23 cellular contexts compared by ENCODE assay signal in the genomic region with DNA sequence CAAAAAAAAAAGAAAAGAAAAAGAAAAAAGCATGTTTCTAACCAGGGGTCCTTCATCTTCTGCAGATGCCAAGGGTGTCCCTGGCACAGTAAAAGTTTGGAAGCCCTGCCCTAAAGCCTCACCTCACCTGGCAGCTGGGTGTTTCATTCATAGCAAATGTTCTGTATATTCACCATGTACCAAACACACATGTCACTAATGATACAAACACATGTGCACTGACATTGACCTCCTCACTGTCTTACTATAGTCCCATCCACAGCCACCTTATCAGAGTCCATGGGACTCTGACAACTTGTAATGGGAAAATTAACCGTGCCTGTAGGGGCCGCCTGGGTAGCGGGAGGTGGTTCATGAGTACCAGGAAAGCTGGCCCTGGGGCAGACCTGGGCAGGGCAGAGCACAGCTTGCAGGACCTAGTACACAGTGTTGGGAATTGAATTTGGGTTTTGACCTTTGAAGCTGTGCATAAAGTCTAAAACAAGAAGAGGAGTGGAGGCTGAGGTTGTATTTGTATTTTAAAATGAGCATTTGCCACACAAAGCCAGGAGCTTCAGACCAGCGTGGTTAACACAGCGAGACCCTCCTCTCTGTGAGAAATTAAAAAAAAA. TPM values are rescaled to one million over a fixed set of nuclear protein-coding genes. Genes with fewer than 3 reads are reported as not detected.
DNase-seq lines count a peak whose midpoint lies in the region; ATAC-seq, FAIRE-seq and TF ChIP-seq lines count a peak whose summit lies in the region.
"Had no signal": no experiment of that assay in that cellular context is flagged by ENCODE, and none has a peak within 500 bp of the region (broad histone marks: within the 10 kb centered on the region; RNA-seq: fewer than 3 reads in every experiment).

No MANE protein-coding gene starts in this region.

- H3K9me3 ChIP-seq in CD8-positive, alpha-beta memory T cell (ENCODE audit: low read length) = no peaks in the 10 kb centered on the region
- no peaks in the 10 kb centered on the region for H3K9me3 ChIP-seq in K562 (replicated peaks; ENCODE audit: control insufficient read depth, insufficient read depth, low read depth, low read length)
- no peaks in the 10 kb centered on the region for H3K9me3 ChIP-seq in liver (ENCODE audit: control insufficient read depth in 4 of 4, low read length in 3 of 4)
- no peaks in the 10 kb centered on the region for H3K9me3 ChIP-seq in osteoblast (ENCODE audit: low read depth, low read length)

- H2AFZ ChIP-seq in K562 (ENCODE audit: low read depth, low read length) (no peak overlapping the region), osteoblast (ENCODE audit: low read length) (no peak overlapping the region)

- no peaks in the 10 kb centered on the region for H3K9me1 ChIP-seq in K562 (ENCODE audit: control insufficient read depth, insufficient read depth, low read length)

- FAIRE-seq in K562 (lab: Jason Lieb, UNC) = no peak
- FAIRE-seq in GM12891 (lab: Jason Lieb, UNC) = no peak
- FAIRE-seq: G401.6, GM12892, GM18507, H54 had no signal

- H3K4me3 ChIP-seq in CD8-positive, alpha-beta memory T cell (ENCODE audit: low read length) = no peak overlapping the region
- H3K4me3 ChIP-seq in K562 = peak overlapping the region; percentile 65
- H3K4me3 ChIP-seq in liver (ENCODE audit: low read depth in 1 of 3, low read length in 3 of 3) = no peak overlapping the region
- H3K4me3 ChIP-seq in osteoblast (ENCODE audit: insufficient read depth, low read length) = no peak overlapping the region
- H3K4me3 ChIP-seq: BLaER1 treated with 17β-estradiol and CSF1 and Interleukin-3, amounts not matched to agents 10 nM and 100 nM had no signal

- DNase-seq in CD8-positive, alpha-beta memory T cell = no peak
- DNase-seq in K562 (ENCODE audit: extremely low read depth in 1 of 4, low spot score in 3 of 4) (no peak), osteoblast (ENCODE audit: insufficient read length, low spot score, missing footprints) (peak; percentile 23), GM12891 (ENCODE audit: insufficient read length, low spot score) (no peak)
- DNase-seq: 8988T; CD8-positive, alpha-beta T cell; COR-L47; DMS 273 treated with DMSO at 0.1 percent for 48 hours; DMS53; HCEC 1CT; IMR-90; KBM-7 had no signal

- peak overlapping the region in 2 of 8 donors; percentile 27 to 42 for H3K27ac Mint-ChIP-seq in CD8-positive, alpha-beta memory T cell
- H3K27ac Mint-ChIP-seq: B cell; CD8-positive, alpha-beta T cell had no signal

- ATAC-seq in K562 = no peak
- ATAC-seq in HG03457 (IDR thresholded peaks at IDR 0.05; ENCODE audit: unreplicated experiment) = no peak
- ATAC-seq in GM21360 (IDR thresholded peaks at IDR 0.05; ENCODE audit: unreplicated experiment) = no peak
- ATAC-seq: CD8-positive, alpha-beta T cell had no signal

- no peak for TF ChIP-seq CTCF in K562 (IDR thresholded peaks at IDR 0.05 in 2 of 3, conservative IDR thresholded peaks at IDR 0.05 in 1 of 3; ENCODE audit: insufficient read depth in 2 of 3, low read depth in 1 of 3, low read length in 3 of 3)
- TF ChIP-seq CTCF in liver (IDR thresholded peaks at IDR 0.05; ENCODE audit: low read depth, low read length, missing input control) = no peak
- no peak for TF ChIP-seq CTCF in osteoblast (IDR thresholded peaks at IDR 0.05; ENCODE audit: extremely low read depth, low read depth, low read length)

- intact Hi-C loops in K562 (cut with micrococcal nuclease) = no loop called here

- 78% methylated on average over 5 of the region's 5 CpGs for WGBS in K562 (ENCODE audit: insufficient coverage, low coverage, missing lambda C conversion rate)
- WGBS in liver = 42% methylated on average over 5 of the region's 5 CpGs

- peak overlapping the region in 1 of 7 donors; percentile 44 for H3K4me3 Mint-ChIP-seq in CD8-positive, alpha-beta memory T cell
- H3K4me3 Mint-ChIP-seq: B cell; CD8-positive, alpha-beta T cell had no signal

- H3K4me1 ChIP-seq in CD8-positive, alpha-beta memory T cell (ENCODE audit: insufficient read depth, low read length) = peaks cover under 1% of the 10 kb centered on the region
- peaks cover 10 to 40% of the 10 kb centered on the region in 2 experiments for H3K4me1 ChIP-seq in K562 (replicated peaks in 1 of 2; ENCODE audit: control insufficient read depth in 2 of 2, insufficient read depth in 2 of 2, low read length in 2 of 2)
- peaks cover 11 to 36% (median 19%) of the 10 kb centered on the region in 4 donors for H3K4me1 ChIP-seq in liver (ENCODE audit: control insufficient read depth in 4 of 4, insufficient read depth in 4 of 4, low read length in 3 of 4)
- H3K4me1 ChIP-seq in osteoblast (ENCODE audit: insufficient read depth, low read length) = peaks cover 6% of the 10 kb centered on the region

- no TSS peak for BruUV-seq in K562 (replicated peaks; lab: Mats Ljungman, UMichigan)

- no peak for TF ChIP-seq RAD21 in K562 (CRISPR knock-in tag; conservative IDR thresholded peaks at IDR 0.05 in 1 of 2, IDR thresholded peaks at IDR 0.05 in 1 of 2)
- TF ChIP-seq RAD21 in liver (IDR thresholded peaks at IDR 0.05) = peak; percentile 71 to 72

- H3K9ac ChIP-seq in K562 (ENCODE audit: insufficient read depth in 1 of 2, low read depth in 2 of 2, low read length in 2 of 2) (peak overlapping the region; percentile 72 to 87), liver (ENCODE audit: low read depth in 1 of 2, low read length in 2 of 2) (no peak overlapping the region)

- H3K4me2 ChIP-seq in K562 (ENCODE audit: insufficient read depth, low read length) (peak overlapping the region; percentile 75), osteoblast (ENCODE audit: insufficient read depth, low read length) (no peak overlapping the region)
- H3K4me2 ChIP-seq: BLaER1 treated with 17β-estradiol and CSF1 and Interleukin-3, amounts not matched to agents 10 nM and 100 nM had no signal

- POLR2A ChIA-PET in CD8-positive, alpha-beta memory T cell (lab: Charles Lee) = no interaction called here
- POLR2A ChIA-PET in K562 (lab: Yijun Ruan, JAX) = interaction anchor here (0.6 to 3.3 kb wide), 5 partner anchors 8 to 786 kb away, joined by 3 to 30 read pairs (median 3); a partner anchor contains a TSS

- CTCF ChIA-PET in CD8-positive, alpha-beta memory T cell (lab: Charles Lee) = interaction anchor here (0.9 to 2.3 kb wide), 4 partner anchors 11 to 95 kb away, joined by 3 to 10 read pairs (median 4); no protein-coding TSS in a partner anchor
- CTCF ChIA-PET in K562 (lab: Yijun Ruan, JAX; ENCODE audit: low intra/inter-chr PET ratio) = no interaction called here

- H3K36me3 ChIP-seq in CD8-positive, alpha-beta memory T cell (ENCODE audit: insufficient read depth, low read length) = no peaks in the 10 kb centered on the region
- H3K36me3 ChIP-seq in K562 (ENCODE audit: control insufficient read depth, insufficient read depth, low read length) (peaks cover 35% of the 10 kb centered on the region; the same call in 2 of the 3 replicates), liver (ENCODE audit: control insufficient read depth in 4 of 4, insufficient read depth in 3 of 4, low read depth in 1 of 4, low read length in 3 of 4) (no peaks in the 10 kb centered on the region), osteoblast (ENCODE audit: insufficient read depth, low read length) (no peaks in the 10 kb centered on the region)

- TF ChIP-seq POLR2A in K562 (conservative IDR thresholded peaks at IDR 0.05) (no peak), GM12891 (IDR thresholded peaks at IDR 0.05; ENCODE audit: low read depth, low read length) (no peak)

- H3K9me3 Mint-ChIP-seq in CD8-positive, alpha-beta memory T cell = no peaks in the 10 kb centered on the region
- H3K9me3 Mint-ChIP-seq: CD8-positive, alpha-beta T cell had no signal

- in situ Hi-C loops in K562 (cut with MboI) = no loop called here

- H3K4me1 Mint-ChIP-seq in CD8-positive, alpha-beta memory T cell = peaks cover 4 to 15% (median 5%) of the 10 kb centered on the region in 3 donors

- H3K79me2 ChIP-seq in K562 (ENCODE audit: control insufficient read depth, insufficient read depth, low read length) = peaks cover 41% of the 10 kb centered on the region
- H3K79me2 ChIP-seq in osteoblast (ENCODE audit: insufficient read depth, low read length) = peaks cover 2% of the 10 kb centered on the region

- H3K27me3 Mint-ChIP-seq in CD8-positive, alpha-beta memory T cell = peaks cover 0 to 3% of the 10 kb centered on the region in 2 donors
- H3K27me3 Mint-ChIP-seq: B cell had no signal

- H3K27me3 ChIP-seq in CD8-positive, alpha-beta memory T cell (ENCODE audit: insufficient read depth, low read length, poor library complexity, severe bottlenecking) = no peaks in the 10 kb centered on the region
- H3K27me3 ChIP-seq in K562 (ENCODE audit: control insufficient read depth in 2 of 2, insufficient read depth in 2 of 2, low read length in 2 of 2) = no peaks in the 10 kb centered on the region
- no peaks in the 10 kb centered on the region for H3K27me3 ChIP-seq in liver (ENCODE audit: control insufficient read depth in 4 of 4, insufficient read depth in 4 of 4, low read length in 3 of 4)
- no peaks in the 10 kb centered on the region for H3K27me3 ChIP-seq in osteoblast (ENCODE audit: insufficient read depth, low read length)

- H3K27ac ChIP-seq in CD8-positive, alpha-beta memory T cell (ENCODE audit: low read depth, low read length) = peak overlapping the region; percentile 48
- H3K27ac ChIP-seq in K562 (ENCODE audit: extremely low read depth, low read depth, low read length) = no peak overlapping the region
- peak overlapping the region; percentile 54 to 57 for H3K27ac ChIP-seq in liver (ENCODE audit: low read depth in 1 of 2, low read length in 2 of 2)
- no peak overlapping the region for H3K27ac ChIP-seq in osteoblast (ENCODE audit: low read depth, low read length)
- H3K27ac ChIP-seq: BLaER1 treated with 17β-estradiol and CSF1 and Interleukin-3, amounts not matched to agents 10 nM and 100 nM; HL-60 had no signal

- no peak for TF ChIP-seq EP300 in K562 (IDR thresholded peaks at IDR 0.05; ENCODE audit: low read length)

- peaks cover 0 to 17% (median 6%) of the 10 kb centered on the region in 3 donors for H3K36me3 Mint-ChIP-seq in CD8-positive, alpha-beta memory T cell

- H4K20me1 ChIP-seq in K562 (replicated peaks; ENCODE audit: control insufficient read depth, insufficient read depth, low read length) (no peaks in the 10 kb centered on the region), osteoblast (ENCODE audit: insufficient read depth, low read length) (no peaks in the 10 kb centered on the region)

RNA-seq across cellular contexts. Expression of a gene that starts 6.4 kb away (rescaled TPM):
- total RNA-seq in CD8-positive, alpha-beta memory T cell = 100 to 1,000 TPM in 1 of 2 experiments, 10 to 100 TPM in 1; 94.0 to 103 TPM
- 21.0 TPM for polyA plus RNA-seq in CD8-positive, alpha-beta memory T cell
- total RNA-seq in K562 (2011; cell fraction: chromatin; rRNA removed; ENCODE audit: low replicate concordance) = 133 and 442 TPM in 2 replicates
- 330 and 396 TPM in 2 replicates for total RNA-seq in K562 (2011; cell fraction: nucleolus; rRNA removed)
- total RNA-seq in K562 (2011; cell fraction: nucleoplasm; rRNA removed) = 200 and 206 TPM in 2 replicates
- 75.4 and 97.9 TPM in 2 replicates for total RNA-seq in K562 (2014; rRNA removed)
- total RNA-seq in K562 (2014; rRNA removed; fragmentation: Illumina TruSeq; extraction: Trizol) = 53.9 and 64.8 TPM in 2 replicates
- total RNA-seq in K562 (2015; rRNA removed; fragmentation: Illumina TruSeq; extraction: Trizol) = 62.2 and 64.4 TPM in 2 replicates
- total RNA-seq in K562 (2021) = 120 and 133 TPM in 2 replicates
- polyA plus RNA-seq in K562 (2011; rRNA removed) = 77.2 and 79.8 TPM in 2 replicates
- polyA plus RNA-seq in K562 (2011; cell fraction: cytosol; rRNA removed) = 88.2 and 150 TPM in 2 replicates
- polyA plus RNA-seq in K562 (2011; cell fraction: nucleus; rRNA removed) = 249 and 384 TPM in 2 replicates
- 107 and 152 TPM in 2 replicates for polyA plus RNA-seq in K562 (2012)
- polyA plus RNA-seq in K562 (2014; fragmentation: Illumina TruSeq; extraction: Trizol) = 80.2 and 90.3 TPM in 2 replicates
- under 1 TPM; 0.34 to 0.37 TPM for polyA plus RNA-seq in K562 (2014; fragmentation: Nextera tagmentation; extraction: Ambion mirVana)
- polyA plus RNA-seq in K562 (2014; rRNA removed) = 75.9 and 88.5 TPM in 2 replicates
- 44.9 and 70.3 TPM in 2 replicates for polyA minus RNA-seq in K562 (2011; rRNA and poly(A)+ RNA removed)
- 77.2 and 90.7 TPM in 2 replicates for polyA minus RNA-seq in K562 (2011; cell fraction: cytosol; rRNA and poly(A)+ RNA removed)
- 113 and 122 TPM in 2 replicates for polyA minus RNA-seq in K562 (2011; cell fraction: nucleus; rRNA and poly(A)+ RNA removed)
- 100 to 1,000 TPM in 1 of 2 donors, 10 to 100 TPM in 1; 42.0 to 120 TPM for total RNA-seq in liver
- 100 to 1,000 TPM in 1 of 2 donors, 10 to 100 TPM in 1; 47.8 to 156 TPM for polyA plus RNA-seq in liver
- total RNA-seq in osteoblast = 90.5 and 95.9 TPM in 2 replicates
- polyA plus RNA-seq in GM12891 (2012; ENCODE audit: low read depth, missing spikeins) = 27.7 TPM

RNA-seq across cellular contexts. Expression of a gene that starts 7.6 kb away (rescaled TPM):
- 100 to 1,000 TPM; 158 to 179 TPM for total RNA-seq in CD8-positive, alpha-beta memory T cell
- 212 TPM for polyA plus RNA-seq in CD8-positive, alpha-beta memory T cell
- 89.8 and 300 TPM in 2 replicates for total RNA-seq in K562 (2011; cell fraction: chromatin; rRNA removed; ENCODE audit: low replicate concordance)
- total RNA-seq in K562 (2011; cell fraction: nucleolus; rRNA removed) = 389 and 414 TPM in 2 replicates
- 172 and 183 TPM in 2 replicates for total RNA-seq in K562 (2011; cell fraction: nucleoplasm; rRNA removed)
- 148 and 236 TPM in 2 replicates for total RNA-seq in K562 (2014; rRNA removed)
- total RNA-seq in K562 (2014; rRNA removed; fragmentation: Illumina TruSeq; extraction: Trizol) = 32.0 and 37.6 TPM in 2 replicates
- total RNA-seq in K562 (2015; rRNA removed; fragmentation: Illumina TruSeq; extraction: Trizol) = 107 and 109 TPM in 2 replicates
- 148 and 151 TPM in 2 replicates for total RNA-seq in K562 (2021)
- 44.8 and 45.2 TPM in 2 replicates for polyA plus RNA-seq in K562 (2011; rRNA removed)
- polyA plus RNA-seq in K562 (2011; cell fraction: cytosol; rRNA removed) = 47.2 and 77.9 TPM in 2 replicates
- polyA plus RNA-seq in K562 (2011; cell fraction: nucleus; rRNA removed) = 132 and 257 TPM in 2 replicates
- polyA plus RNA-seq in K562 (2012) = 159 and 567 TPM in 2 replicates
- polyA plus RNA-seq in K562 (2014; fragmentation: Illumina TruSeq; extraction: Trizol) = 75.0 and 79.8 TPM in 2 replicates
- polyA plus RNA-seq in K562 (2014; fragmentation: Nextera tagmentation; extraction: Ambion mirVana) = 1 to 10 TPM; 5.6 to 8.2 TPM
- 64.0 and 70.7 TPM in 2 replicates for polyA plus RNA-seq in K562 (2014; rRNA removed)
- polyA minus RNA-seq in K562 (2011; rRNA and poly(A)+ RNA removed) = 25.0 and 34.0 TPM in 2 replicates
- 82.1 and 107 TPM in 2 replicates for polyA minus RNA-seq in K562 (2011; cell fraction: cytosol; rRNA and poly(A)+ RNA removed)
- polyA minus RNA-seq in K562 (2011; cell fraction: nucleus; rRNA and poly(A)+ RNA removed) = 184 and 191 TPM in 2 replicates
- total RNA-seq in liver = 100 to 1,000 TPM; 127 to 208 TPM
- 100 to 1,000 TPM; 303 to 330 TPM for polyA plus RNA-seq in liver
- total RNA-seq in osteoblast = 826 and 992 TPM in 2 replicates
- 108 TPM for polyA plus RNA-seq in GM12891 (2012; ENCODE audit: low read depth, missing spikeins)

RNA-seq across cellular contexts. Expression of a gene that starts 19.3 kb away (rescaled TPM):
- 1 to 10 TPM in 1 of 2 experiments, under 1 TPM in 1; 0.57 to 1.0 TPM for total RNA-seq in CD8-positive, alpha-beta memory T cell
- 4.0 TPM for polyA plus RNA-seq in CD8-positive, alpha-beta memory T cell
- 0.90 TPM in 1 of 2 replicates, not detected in the other for total RNA-seq in K562 (2011; cell fraction: chromatin; rRNA removed; ENCODE audit: low replicate concordance)
- 0.83 and 1.1 TPM in 2 replicates for total RNA-seq in K562 (2011; cell fraction: nucleolus; rRNA removed)
- not detected in 2 replicates for total RNA-seq in K562 (2011; cell fraction: nucleoplasm; rRNA removed)
- total RNA-seq in K562 (2014; rRNA removed) = 0.77 TPM in 1 of 2 replicates, not detected in the other
- not detected in 2 replicates for total RNA-seq in K562 (2014; rRNA removed; fragmentation: Illumina TruSeq; extraction: Trizol)
- not detected in 2 replicates for total RNA-seq in K562 (2015; rRNA removed; fragmentation: Illumina TruSeq; extraction: Trizol)
- total RNA-seq in K562 (2021) = 0.51 and 0.75 TPM in 2 replicates
- not detected in 2 replicates for polyA plus RNA-seq in K562 (2011; rRNA removed)
- polyA plus RNA-seq in K562 (2011; cell fraction: cytosol; rRNA removed) = not detected in 2 replicates
- polyA plus RNA-seq in K562 (2011; cell fraction: nucleus; rRNA removed) = 0.65 and 0.75 TPM in 2 replicates
- polyA plus RNA-seq in K562 (2012) = 0.47 TPM in 1 of 2 replicates, not detected in the other
- not detected in 2 replicates for polyA plus RNA-seq in K562 (2014; fragmentation: Illumina TruSeq; extraction: Trizol)
- polyA plus RNA-seq in K562 (2014; fragmentation: Nextera tagmentation; extraction: Ambion mirVana) = not detected
- 0.17 TPM in 1 of 2 replicates, not detected in the other for polyA plus RNA-seq in K562 (2014; rRNA removed)
- not detected in 2 replicates for polyA minus RNA-seq in K562 (2011; rRNA and poly(A)+ RNA removed)
- not detected in 2 replicates for polyA minus RNA-seq in K562 (2011; cell fraction: cytosol; rRNA and poly(A)+ RNA removed)
- not detected in 2 replicates for polyA minus RNA-seq in K562 (2011; cell fraction: nucleus; rRNA and poly(A)+ RNA removed)
- total RNA-seq in liver = 1 to 10 TPM; 1.3 to 1.8 TPM
- 1 to 10 TPM; 2.4 to 3.3 TPM for polyA plus RNA-seq in liver
- total RNA-seq in osteoblast = 1.4 and 1.5 TPM in 2 replicates
- not detected for polyA plus RNA-seq in GM12891 (2012; ENCODE audit: low read depth, missing spikeins)
- total RNA-seq: HT1080, IMR-90 had no signal

RNA-seq across cellular contexts. Expression of a gene that starts 45.5 kb away (rescaled TPM):
- 10 to 100 TPM; 23.9 to 27.2 TPM for total RNA-seq in CD8-positive, alpha-beta memory T cell
- 17.7 TPM for polyA plus RNA-seq in CD8-positive, alpha-beta memory T cell
- total RNA-seq in K562 (2011; cell fraction: chromatin; rRNA removed; ENCODE audit: low replicate concordance) = 168 and 262 TPM in 2 replicates
- 113 and 114 TPM in 2 replicates for total RNA-seq in K562 (2011; cell fraction: nucleolus; rRNA removed)
- total RNA-seq in K562 (2011; cell fraction: nucleoplasm; rRNA removed) = 118 and 124 TPM in 2 replicates
- total RNA-seq in K562 (2014; rRNA removed) (16.8 and 22.7 TPM in 2 replicates), K562 (2014; rRNA removed; fragmentation: Illumina TruSeq; extraction: Trizol) (7.2 and 9.7 TPM in 2 replicates), K562 (2015; rRNA removed; fragmentation: Illumina TruSeq; extraction: Trizol) (10.4 and 12.2 TPM in 2 replicates), K562 (2021) (18.4 and 20.7 TPM in 2 replicates), liver (10 to 100 TPM in 1 of 2 donors, 1 to 10 TPM in 1; 5.4 to 12.0 TPM), osteoblast (10.1 and 12.7 TPM in 2 replicates)
- polyA plus RNA-seq in K562 (2011; rRNA removed) (25.6 and 35.4 TPM in 2 replicates), K562 (2014; fragmentation: Illumina TruSeq; extraction: Trizol) (18.0 and 18.5 TPM in 2 replicates), K562 (2014; fragmentation: Nextera tagmentation; extraction: Ambion mirVana) (1 to 10 TPM; 3.6 to 6.2 TPM), K562 (2014; rRNA removed) (39.0 and 42.7 TPM in 2 replicates), liver (1 to 10 TPM; 7.1 to 7.6 TPM)
- polyA plus RNA-seq in K562 (2011; cell fraction: cytosol; rRNA removed) = 18.4 and 20.1 TPM in 2 replicates
- polyA plus RNA-seq in K562 (2011; cell fraction: nucleus; rRNA removed) = 148 and 191 TPM in 2 replicates
- polyA plus RNA-seq in K562 (2012) = 18.9 and 21.4 TPM in 2 replicates
- 8.8 and 10.6 TPM in 2 replicates for polyA minus RNA-seq in K562 (2011; rRNA and poly(A)+ RNA removed)
- polyA minus RNA-seq in K562 (2011; cell fraction: cytosol; rRNA and poly(A)+ RNA removed) = 5.3 and 8.0 TPM in 2 replicates
- polyA minus RNA-seq in K562 (2011; cell fraction: nucleus; rRNA and poly(A)+ RNA removed) = 21.1 and 26.9 TPM in 2 replicates
- 17.9 TPM for polyA plus RNA-seq in GM12891 (2012; ENCODE audit: low read depth, missing spikeins)

Comparison
In these comparisons a context has a peak if more than half of its experiments do, and no peak if none do; other contexts are left out.
1. H3K27ac ChIP-seq: peak in CD8-positive, alpha-beta memory T cell (single experiment) and liver (2 of 2); none in K562 (single experiment) and osteoblast (single experiment).
2. H3K9ac ChIP-seq: peak in K562 (2 of 2); none in liver (0 of 2).